ENCODE assay signal across 26 cellular contexts in the genomic region with DNA sequence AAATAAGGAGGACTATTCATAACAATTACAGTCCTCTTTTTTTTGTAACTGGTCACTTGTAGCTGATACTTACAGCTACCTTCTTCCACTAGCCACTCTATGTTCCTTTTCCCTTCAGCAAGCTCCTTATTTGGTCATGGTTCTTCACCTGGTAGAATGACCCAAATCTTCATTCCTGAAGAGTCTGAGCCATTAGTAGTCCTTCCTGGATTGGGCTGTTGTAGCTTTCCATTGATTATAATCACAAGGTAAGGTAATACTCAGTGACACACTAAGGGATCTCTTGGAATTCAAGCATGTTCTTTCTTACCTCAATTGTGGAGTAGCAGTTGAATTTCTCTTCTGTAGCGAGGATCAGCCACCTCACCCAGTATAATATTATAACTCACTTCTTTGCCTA. TPM values are rescaled to one million over a fixed set of nuclear protein-coding genes. Genes with fewer than 3 reads are reported as not detected.
A peak's percentile ranks its signal among the peaks of the same experiment; 100 is the strongest.
DNase-seq lines count a peak whose midpoint lies in the region; ATAC-seq, FAIRE-seq and TF ChIP-seq lines count a peak whose summit lies in the region.
"Had no signal": no experiment of that assay in that cellular context is flagged by ENCODE, and none has a peak within 500 bp of the region (broad histone marks: within the 10 kb centered on the region; RNA-seq: fewer than 3 reads in every experiment).

No MANE protein-coding gene starts in this region.

- H3K36me3 ChIP-seq in K562 (ENCODE audit: control insufficient read depth, insufficient read depth, low read length): no peaks in the 10 kb centered on the region
- no peaks in the 10 kb centered on the region for H3K36me3 ChIP-seq in trophoblast cell (ENCODE audit: control insufficient read depth in 1 of 2, insufficient read depth in 2 of 2, low read length in 2 of 2)
- no peaks in the 10 kb centered on the region for H3K36me3 ChIP-seq in naive thymus-derived CD4-positive, alpha-beta T cell (ENCODE audit: control insufficient read depth in 2 of 3, insufficient read depth in 3 of 3, low read length in 3 of 3)
- H3K36me3 ChIP-seq in esophagus squamous epithelium: no peaks in the 10 kb centered on the region
- H3K36me3 ChIP-seq: BLaER1, Peyer's patch had no signal

- in situ Hi-C loops in K562 (cut with MboI): no loop called here

- H3K9me3 ChIP-seq in K562 (replicated peaks; ENCODE audit: control insufficient read depth, insufficient read depth, low read depth, low read length) (no peaks in the 10 kb centered on the region), trophoblast cell (ENCODE audit: insufficient read depth, low read depth, low read length) (no peaks in the 10 kb centered on the region), esophagus squamous epithelium (no peaks in the 10 kb centered on the region)
- H3K9me3 ChIP-seq in naive thymus-derived CD4-positive, alpha-beta T cell (ENCODE audit: control insufficient read depth in 2 of 3, low read length in 3 of 3): no peaks in the 10 kb centered on the region
- H3K9me3 ChIP-seq: BLaER1, Peyer's patch had no signal

- ATAC-seq in K562 (no peak), foreskin keratinocyte (no peak), HG03432 (IDR thresholded peaks at IDR 0.05; ENCODE audit: unreplicated experiment) (no peak)
- no peak for ATAC-seq in naive thymus-derived CD4-positive, alpha-beta T cell
- ATAC-seq: GM12878 had no signal

- H3K27me3 Mint-ChIP-seq in naive thymus-derived CD4-positive, alpha-beta T cell: peaks cover 0 to 49% (median 0%) of the 10 kb centered on the region in 5 donors

- H3K79me2 ChIP-seq in K562 (ENCODE audit: control insufficient read depth, insufficient read depth, low read length) (no peaks in the 10 kb centered on the region), trophoblast cell (ENCODE audit: control insufficient read depth, insufficient read depth, low read length, poor library complexity) (no peaks in the 10 kb centered on the region)

- POLR2A ChIA-PET in K562 (lab: Yijun Ruan, JAX): no interaction called here
- POLR2A ChIA-PET in naive thymus-derived CD4-positive, alpha-beta T cell (lab: Charles Lee): no interaction called here

- H3K4me2 ChIP-seq in K562 (ENCODE audit: insufficient read depth, low read length): no peak overlapping the region
- H3K4me2 ChIP-seq in trophoblast cell (ENCODE audit: low read length): no peak overlapping the region
- H3K4me2 ChIP-seq: BLaER1, KMS-11 had no signal

- CTCF ChIA-PET in K562 (lab: Yijun Ruan, JAX; ENCODE audit: low intra/inter-chr PET ratio): no interaction called here
- CTCF ChIA-PET in naive thymus-derived CD4-positive, alpha-beta T cell (lab: Charles Lee): interaction anchor here (1.1 kb wide), 1 partner anchor 17 kb away, joined by 5 read pairs; no protein-coding TSS in a partner anchor

- H3K4me3 ChIP-seq in K562 (no peak overlapping the region), trophoblast cell (ENCODE audit: low read depth, low read length) (no peak overlapping the region), esophagus squamous epithelium (no peak overlapping the region)
- H3K4me3 ChIP-seq in naive thymus-derived CD4-positive, alpha-beta T cell (ENCODE audit: low read length): no peak overlapping the region
- H3K4me3 ChIP-seq: BLaER1, GM12878, Peyer's patch, SK-N-MC had no signal

- H3K27ac Mint-ChIP-seq in naive thymus-derived CD4-positive, alpha-beta T cell: no peak overlapping the region

- H4K91ac ChIP-seq in trophoblast cell (ENCODE audit: low read depth, low read length): no peak overlapping the region

- no peak for TF ChIP-seq CTCF in K562 (IDR thresholded peaks at IDR 0.05 in 2 of 3, conservative IDR thresholded peaks at IDR 0.05 in 1 of 3; ENCODE audit: insufficient read depth in 2 of 3, low read depth in 1 of 3, low read length in 3 of 3)
- TF ChIP-seq CTCF in foreskin keratinocyte (conservative IDR thresholded peaks at IDR 0.05): no peak
- TF ChIP-seq CTCF in esophagus squamous epithelium (IDR thresholded peaks at IDR 0.05): no peak

- FAIRE-seq in K562 (lab: Jason Lieb, UNC): peak; percentile 15
- FAIRE-seq: A204.1, G401.6, GM12878 had no signal

- no peak overlapping the region for H4K8ac ChIP-seq in trophoblast cell (ENCODE audit: low read depth, low read length)

- no peak overlapping the region for H2BK120ac ChIP-seq in trophoblast cell (ENCODE audit: insufficient read depth, low read length, poor library complexity)

- H3K9me3 Mint-ChIP-seq in naive thymus-derived CD4-positive, alpha-beta T cell: peaks cover 0 to 11% (median 3%) of the 10 kb centered on the region in 11 donors

- no peak overlapping the region for H2BK5ac ChIP-seq in trophoblast cell (ENCODE audit: low read depth, low read length, poor library complexity)

- H3K27me3 ChIP-seq in K562 (ENCODE audit: control insufficient read depth in 2 of 2, insufficient read depth in 2 of 2, low read length in 2 of 2) (no peaks in the 10 kb centered on the region), foreskin keratinocyte (no peaks in the 10 kb centered on the region), trophoblast cell (ENCODE audit: insufficient read depth, low read length) (no peaks in the 10 kb centered on the region), esophagus squamous epithelium (no peaks in the 10 kb centered on the region)
- no peaks in the 10 kb centered on the region for H3K27me3 ChIP-seq in naive thymus-derived CD4-positive, alpha-beta T cell (ENCODE audit: control insufficient read depth in 2 of 2, insufficient read depth in 2 of 2, low read length in 2 of 2)
- H3K27me3 ChIP-seq: BLaER1, Peyer's patch had no signal

- no peak overlapping the region for H3K18ac ChIP-seq in trophoblast cell (ENCODE audit: low read length)

- H3K4me3 Mint-ChIP-seq in naive thymus-derived CD4-positive, alpha-beta T cell: no peak overlapping the region
- H3K4me3 Mint-ChIP-seq: CD4-positive, CD25-positive, alpha-beta regulatory T cell had no signal

- H2AFZ ChIP-seq in K562 (ENCODE audit: low read depth, low read length) (no peak overlapping the region), trophoblast cell (ENCODE audit: insufficient read depth, low read length, poor library complexity) (no peak overlapping the region)

- WGBS in K562 (ENCODE audit: insufficient coverage, low coverage, missing lambda C conversion rate): 0% methylated on average over 1 of the region's 1 CpG
- WGBS in trophoblast cell (ENCODE audit: extremely low coverage, insufficient coverage, insufficient read length): no CpG with 5 or more reads among the region's 1 CpG
- WGBS in esophagus squamous epithelium, 2 donors: 90 to 100% methylated on average over 1 of the region's 1 CpG

- no peaks in the 10 kb centered on the region for H4K20me1 ChIP-seq in K562 (replicated peaks; ENCODE audit: control insufficient read depth, insufficient read depth, low read length)
- H4K20me1 ChIP-seq: BLaER1 had no signal

- no peaks in the 10 kb centered on the region for H3K4me1 Mint-ChIP-seq in naive thymus-derived CD4-positive, alpha-beta T cell
- H3K4me1 Mint-ChIP-seq: CD4-positive, CD25-positive, alpha-beta regulatory T cell had no signal

- H3K23ac ChIP-seq in trophoblast cell (ENCODE audit: low read length): no peak overlapping the region

- intact Hi-C loops in K562 (cut with micrococcal nuclease) (no loop called here), esophagus squamous epithelium (cut with DNase I) (no loop called here)
- intact Hi-C loops in naive thymus-derived CD4-positive, alpha-beta T cell (cut with micrococcal nuclease): no loop called here

- H3K14ac ChIP-seq in trophoblast cell (ENCODE audit: low read length): no peak overlapping the region

- DNase-seq in M059J (ENCODE audit: low read depth): peak; percentile 61
- DNase-seq in K562 (ENCODE audit: extremely low read depth in 1 of 4, low spot score in 3 of 4): no peak
- DNase-seq in foreskin keratinocyte: peak; percentile 71 to 91
- DNase-seq in trophoblast cell: peak; percentile 53 to 94
- DNase-seq in naive thymus-derived CD4-positive, alpha-beta T cell: no peak
- no peak for DNase-seq in esophagus squamous epithelium (lab: John Stamatoyannopoulos, UW)
- no peak for DNase-seq in HuH-7.5 (ENCODE audit: low spot score)
- DNase-seq: CD4-positive, CD25-positive, alpha-beta regulatory T cell; GOT3; NCI-H1092; NCI-H1417 treated with DMSO at 0.1 percent for 48 hours; NCI-H1694 treated with DMSO at 0.1 percent for 48 hours; NCI-H2081 treated with DMSO at 0.1 percent for 48 hours; NCI-H2171; NCI-H226; NCI-H510A; NCI-H69; Peyer's patch; SIG-M5 had no signal

- no peaks in the 10 kb centered on the region for H3K9me1 ChIP-seq in K562 (ENCODE audit: control insufficient read depth, insufficient read depth, low read length)

- peaks cover 4% of the 10 kb centered on the region for H3K79me1 ChIP-seq in trophoblast cell (ENCODE audit: low read length)

- TF ChIP-seq EP300 in K562 (IDR thresholded peaks at IDR 0.05; ENCODE audit: low read length): no peak

- TF ChIP-seq POLR2A in K562 (conservative IDR thresholded peaks at IDR 0.05) (no peak), esophagus squamous epithelium (IDR thresholded peaks at IDR 0.05) (no peak)

- H3K9ac ChIP-seq in K562 (ENCODE audit: insufficient read depth in 1 of 2, low read depth in 2 of 2, low read length in 2 of 2) (no peak overlapping the region), trophoblast cell (ENCODE audit: low read length) (no peak overlapping the region)
- H3K9ac ChIP-seq: BLaER1, KMS-11 had no signal

- H3K27ac ChIP-seq in K562 (ENCODE audit: extremely low read depth, low read depth, low read length): no peak overlapping the region
- H3K27ac ChIP-seq in foreskin keratinocyte: no peak overlapping the region
- peak overlapping the region; percentile 48 for H3K27ac ChIP-seq in trophoblast cell (ENCODE audit: low read depth, low read length)
- no peak overlapping the region for H3K27ac ChIP-seq in naive thymus-derived CD4-positive, alpha-beta T cell (ENCODE audit: low read depth, low read length)
- H3K27ac ChIP-seq in esophagus squamous epithelium: no peak overlapping the region
- H3K27ac ChIP-seq: BLaER1, KMS-11, Peyer's patch, SK-N-MC had no signal

- no peak overlapping the region for H3K4ac ChIP-seq in trophoblast cell (ENCODE audit: low read depth, low read length)

- H3K4me1 ChIP-seq in K562 (replicated peaks in 1 of 2; ENCODE audit: control insufficient read depth in 2 of 2, insufficient read depth in 2 of 2, low read length in 2 of 2): no peaks in the 10 kb centered on the region
- H3K4me1 ChIP-seq in foreskin keratinocyte: peaks cover 24% of the 10 kb centered on the region
- H3K4me1 ChIP-seq in trophoblast cell (ENCODE audit: control insufficient read depth in 1 of 2, insufficient read depth in 2 of 2, low read length in 2 of 2): peaks cover 0 to 2% of the 10 kb centered on the region in 2 experiments
- no peaks in the 10 kb centered on the region for H3K4me1 ChIP-seq in naive thymus-derived CD4-positive, alpha-beta T cell (ENCODE audit: control insufficient read depth in 2 of 2, insufficient read depth in 2 of 2, low read length in 2 of 2)
- peaks cover 0 to 13% (median 0%) of the 10 kb centered on the region in 3 donors for H3K4me1 ChIP-seq in esophagus squamous epithelium
- H3K4me1 ChIP-seq: BLaER1, Peyer's patch had no signal

- no peak overlapping the region for H2AK5ac ChIP-seq in trophoblast cell (ENCODE audit: low read length)

- H4K12ac ChIP-seq in trophoblast cell (ENCODE audit: low read depth, low read length): no peak overlapping the region

- no peak for TF ChIP-seq RAD21 in K562 (CRISPR knock-in tag; conservative IDR thresholded peaks at IDR 0.05 in 1 of 2, IDR thresholded peaks at IDR 0.05 in 1 of 2)

- peaks cover 0 to under 1% (median 0%) of the 10 kb centered on the region in 5 donors for H3K36me3 Mint-ChIP-seq in naive thymus-derived CD4-positive, alpha-beta T cell
- H3K36me3 Mint-ChIP-seq: CD4-positive, CD25-positive, alpha-beta regulatory T cell had no signal

- H2BK12ac ChIP-seq in trophoblast cell (ENCODE audit: low read length): no peak overlapping the region

- BruUV-seq in K562 (replicated peaks; lab: Mats Ljungman, UMichigan): no TSS peak

RNA-seq across cellular contexts. Expression of a gene that starts 25.5 kb away (rescaled TPM):
- total RNA-seq in M059J (2014; rRNA removed; shearing (Covaris generic)): 24.6 and 30.1 TPM in 2 replicates
- 0.05 TPM in 1 of 2 replicates, not detected in the other for total RNA-seq in K562 (2011; cell fraction: chromatin; rRNA removed; ENCODE audit: low replicate concordance)
- not detected in 2 replicates for total RNA-seq in K562 (2011; cell fraction: nucleolus; rRNA removed)
- 0.07 and 0.08 TPM in 2 replicates for total RNA-seq in K562 (2011; cell fraction: nucleoplasm; rRNA removed)
- 0.04 TPM in 1 of 2 replicates, not detected in the other for total RNA-seq in K562 (2014; rRNA removed)
- total RNA-seq in K562 (2014; rRNA removed; fragmentation: Illumina TruSeq; extraction: Trizol): not detected in 2 replicates
- not detected in 2 replicates for total RNA-seq in K562 (2015; rRNA removed; fragmentation: Illumina TruSeq; extraction: Trizol)
- 0.09 and 0.11 TPM in 2 replicates for total RNA-seq in K562 (2021)
- polyA plus RNA-seq in K562 (2011; rRNA removed): 0.01 TPM in 2 replicates
- 0.01 and 0.04 TPM in 2 replicates for polyA plus RNA-seq in K562 (2011; cell fraction: cytosol; rRNA removed)
- 0.04 TPM in 1 of 2 replicates, not detected in the other for polyA plus RNA-seq in K562 (2011; cell fraction: nucleus; rRNA removed)
- polyA plus RNA-seq in K562 (2012): 0.03 and 0.04 TPM in 2 replicates
- not detected in 2 replicates for polyA plus RNA-seq in K562 (2014; fragmentation: Illumina TruSeq; extraction: Trizol)
- polyA plus RNA-seq in K562 (2014; fragmentation: Nextera tagmentation; extraction: Ambion mirVana): under 1 TPM in 1 of 2 experiments, not detected in 1; 0.01 TPM
- polyA plus RNA-seq in K562 (2014; rRNA removed): 0.04 and 0.05 TPM in 2 replicates
- polyA minus RNA-seq in K562 (2011; rRNA and poly(A)+ RNA removed): 0.12 TPM in 1 of 2 replicates, not detected in the other
- 0.46 TPM in 1 of 2 replicates, not detected in the other for polyA minus RNA-seq in K562 (2011; cell fraction: cytosol; rRNA and poly(A)+ RNA removed)
- under 0.01 TPM in 2 replicates for polyA minus RNA-seq in K562 (2011; cell fraction: nucleus; rRNA and poly(A)+ RNA removed)
- total RNA-seq in foreskin keratinocyte: 78.7 and 140 TPM in 2 replicates
- 9.1 and 14.7 TPM in 2 replicates for polyA plus RNA-seq in foreskin keratinocyte
- 10.0 and 10.4 TPM in 2 replicates for polyA plus RNA-seq in trophoblast cell (2013)
- total RNA-seq in naive thymus-derived CD4-positive, alpha-beta T cell: 1 to 10 TPM in 1 of 5 experiments, under 1 TPM in 4; 0.16 to 8.9 (median 0.49) TPM
- polyA plus RNA-seq in naive thymus-derived CD4-positive, alpha-beta T cell: under 1 TPM; 0.19 to 0.28 TPM
- 10 to 100 TPM; 12.0 to 28.5 (median 21.6) TPM for total RNA-seq in esophagus squamous epithelium

Comparison
In these comparisons a context has a peak if more than half of its experiments do, and no peak if none do; other contexts are left out.
1. DNase-seq: peak in M059J (single experiment), foreskin keratinocyte (2 of 2) and trophoblast cell (2 of 2); none in K562 (0 of 4), naive thymus-derived CD4-positive, alpha-beta T cell (0 of 9), esophagus squamous epithelium (single experiment) and HuH-7.5 (single experiment).